In genomic region chr22:38248280-38248679, GRCh38 we compare ENCODE assay signal across 1 cellular context.
TF ChIP-seq lines count a peak whose summit lies in the region.

No MANE protein-coding gene starts in this region.

TF ChIP-seq in GM23338, 12 proteins besides CTCF, POLR2A, EP300 and RAD21 (continued from another document):
- TF ChIP-seq ZNF331 (CRISPR knock-in tag; IDR thresholded peaks at IDR 0.05; ENCODE audit: low read depth): no peak
- TF ChIP-seq ZNF114 (CRISPR knock-in tag; IDR thresholded peaks at IDR 0.05): no peak
- no peak for TF ChIP-seq NANOG (IDR thresholded peaks at IDR 0.05; ENCODE audit: borderline replicate concordance)
- TF ChIP-seq STAT1 (IDR thresholded peaks at IDR 0.05; ENCODE audit: unreplicated experiment): no peak
